14 cellular contexts compared by ENCODE assay signal in genomic region chr5:142342128-142342981, GRCh38. TPM values are rescaled to one million over a fixed set of nuclear protein-coding genes. Genes with fewer than 3 reads are reported as not detected.
A peak's percentile ranks its signal among the peaks of the same experiment; 100 is the strongest.
DNase-seq lines count a peak whose midpoint lies in the region; ATAC-seq and TF ChIP-seq lines count a peak whose summit lies in the region.
"Had no signal": no experiment of that assay in that cellular context is flagged by ENCODE, and none has a peak within 500 bp of the region (broad histone marks: within the 10 kb centered on the region; RNA-seq: fewer than 3 reads in every experiment).

No MANE protein-coding gene starts in this region.

- H3K9me2 ChIP-seq in PC-3 (replicated peaks; ENCODE audit: low read length) (no peaks in the 10 kb centered on the region), SK-N-SH (no peaks in the 10 kb centered on the region)

- peak overlapping the region; percentile 59 for H4K8ac ChIP-seq in mesenchymal stem cell (ENCODE audit: low read length)

- peak overlapping the region; percentile 56 for H2BK120ac ChIP-seq in mesenchymal stem cell (ENCODE audit: low read depth, low read length)

- peak overlapping the region; percentile 75 to 80 for H2BK12ac ChIP-seq in mesenchymal stem cell (ENCODE audit: low read length in 2 of 2)

- H2AFZ ChIP-seq in PC-3 (ENCODE audit: low read length) = peak overlapping the region; percentile 72; the same call in 1 of the 2 replicates
- H2AFZ ChIP-seq in mesenchymal stem cell (ENCODE audit: low read depth, low read length) = peak overlapping the region; percentile 5
- H2AFZ ChIP-seq in SK-N-SH (ENCODE audit: low read depth) = no peak overlapping the region

- H3K4me1 ChIP-seq in BLaER1 = peaks cover 8% of the 10 kb centered on the region
- peaks cover 14% of the 10 kb centered on the region for H3K4me1 ChIP-seq in PC-3 (ENCODE audit: insufficient read depth, low read length)
- H3K4me1 ChIP-seq in mesenchymal stem cell (ENCODE audit: control insufficient read depth, insufficient read depth, low read depth, low read length) = peaks cover 2% of the 10 kb centered on the region
- H3K4me1 ChIP-seq in SJCRH30 = no peaks in the 10 kb centered on the region
- H3K4me1 ChIP-seq in SK-N-SH (ENCODE audit: control insufficient read depth in 1 of 2, insufficient read depth in 2 of 2, low read depth in 1 of 2, low read length in 1 of 2) = no peaks in the 10 kb centered on the region
- H3K4me1 ChIP-seq: Peyer's patch had no signal

- H3K79me1 ChIP-seq in mesenchymal stem cell (replicated peaks; ENCODE audit: low read length, poor library complexity, severe bottlenecking) = peaks cover 7% of the 10 kb centered on the region

- H2AK5ac ChIP-seq in mesenchymal stem cell (ENCODE audit: low read length, severe bottlenecking) = no peak overlapping the region

- H3K36me3 ChIP-seq in BLaER1 (0 out of 2 replicates have a peak, but pooled peaks cover 6% of the 10 kb centered on the region), PC-3 (ENCODE audit: low read depth, low read length) (no peaks in the 10 kb centered on the region; the same call in 1 of the 2 replicates), mesenchymal stem cell (ENCODE audit: control insufficient read depth in 1 of 2, insufficient read depth in 2 of 2, low read depth in 1 of 2, low read length in 2 of 2) (peaks cover 10 to 46% of the 10 kb centered on the region in 2 experiments), SJCRH30 (no peaks in the 10 kb centered on the region), SK-N-SH (replicated peaks in 1 of 2; ENCODE audit: control insufficient read depth in 1 of 2, insufficient read depth in 2 of 2, low read length in 1 of 2) (peaks cover 0 to 57% of the 10 kb centered on the region in 2 experiments)
- H3K36me3 ChIP-seq: Peyer's patch had no signal

- H3K79me2 ChIP-seq in PC-3 (ENCODE audit: low read length) = no peaks in the 10 kb centered on the region
- H3K79me2 ChIP-seq in SK-N-SH (ENCODE audit: insufficient read depth) = peaks cover 25% of the 10 kb centered on the region; the same call in 1 of the 2 replicates

- peak overlapping the region; percentile 73 for H4K91ac ChIP-seq in mesenchymal stem cell (ENCODE audit: low read length)

- no peak for TF ChIP-seq RAD21 in SK-N-SH (IDR thresholded peaks at IDR 0.05; ENCODE audit: low read length)

- DNase-seq in PC-3 (peak; percentile 45), mesenchymal stem cell (peak; percentile 81), NCI-H524 (lab: John Stamatoyannopoulos, UW) (no peak), SJCRH30 (no peak), SK-N-SH (no peak)
- DNase-seq: activated CD8-positive, alpha-beta memory T cell treated with anti-CD3 and anti-CD28 coated beads, Interleukin-2, amount 10 ng/mL, durations not matched to agents 7 days and 5 days; dorsolateral prefrontal cortex; NCI-H2227 treated with DMSO at 0.1 percent for 48 hours; Peyer's patch; stimulated activated CD4-positive, alpha-beta T cell treated with anti-CD3 and anti-CD28 coated beads, Interleukin-1b, Interleukin-23, amount 100 ng/mL, for 48 hours; stimulated activated naive B cell treated with anti-CD40 and anti-IgM and Interleukin-4, amounts not matched to agents 10 μg/mL and 1 μg/mL and 100 μg/mL, for 72 hours had no signal

- H3F3A ChIP-seq in PC-3 (ENCODE audit: low read length, unreplicated experiment) (no peaks in the 10 kb centered on the region), SK-N-SH (replicated peaks; ENCODE audit: insufficient read depth) (peaks cover 5% of the 10 kb centered on the region)

- TF ChIP-seq CTCF in PC-3 (conservative IDR thresholded peaks at IDR 0.05; ENCODE audit: low read depth, low read length) = no peak
- TF ChIP-seq CTCF in SK-N-SH (IDR thresholded peaks at IDR 0.05) = no peak

- BruUV-seq in PC-3 (replicated peaks; lab: Mats Ljungman, UMichigan) = TSS peak; percentile 44

- intact Hi-C loops in PC-3 (cut with micrococcal nuclease) = no loop called here

- H2BK15ac ChIP-seq in mesenchymal stem cell (ENCODE audit: low read depth, poor library complexity, severe bottlenecking) = no peak overlapping the region

- ATAC-seq in PC-3 (peak; percentile 94), esophagus mucosa (peak; percentile 29), HG03045 (IDR thresholded peaks at IDR 0.05; ENCODE audit: unreplicated experiment) (no peak)
- ATAC-seq: activated CD8-positive, alpha-beta memory T cell treated with anti-CD3 and anti-CD28 coated beads, Interleukin-2, amount 10 ng/mL, durations not matched to agents 7 days and 5 days; stimulated activated naive B cell treated with anti-CD40 and anti-IgM and Interleukin-4, amounts not matched to agents 10 μg/mL and 1 μg/mL and 100 μg/mL, for 72 hours had no signal

- H3K4me3 ChIP-seq in BLaER1 (no peak overlapping the region), PC-3 (ENCODE audit: low read length) (no peak overlapping the region), mesenchymal stem cell (ENCODE audit: insufficient read depth in 1 of 2, low read depth in 1 of 2, low read length in 2 of 2) (peak overlapping the region in 1 of 2 experiments; percentile 9), SJCRH30 (no peak overlapping the region), SK-N-SH (ENCODE audit: low read depth in 2 of 2, low read length in 1 of 2) (no peak overlapping the region)
- H3K4me3 ChIP-seq: dorsolateral prefrontal cortex, Peyer's patch had no signal

- H3K4ac ChIP-seq in mesenchymal stem cell (ENCODE audit: low read depth in 1 of 2, low read length in 2 of 2) = peak overlapping the region; percentile 32 to 46

- WGBS in mesenchymal stem cell = 71% methylated on average over 15 of the region's 16 CpGs
- 88% methylated on average over 10 of the region's 16 CpGs for WGBS in SK-N-SH (ENCODE audit: low lambda C conversion rate)

- no peak overlapping the region for H3K9ac ChIP-seq in BLaER1
- H3K9ac ChIP-seq in PC-3 (ENCODE audit: low read length) = peak overlapping the region; percentile 34; the same call in 1 of the 2 replicates
- no peak overlapping the region for H3K9ac ChIP-seq in mesenchymal stem cell (ENCODE audit: low read length)
- H3K9ac ChIP-seq in SK-N-SH = no peak overlapping the region

- POLR2A ChIA-PET in PC-3 (lab: Charles Lee; ENCODE audit: unreplicated experiment) = no interaction called here
- POLR2A ChIA-PET in SK-N-SH (lab: Yijun Ruan, JAX) = no interaction called here

- no peak overlapping the region for H3K23ac ChIP-seq in mesenchymal stem cell (ENCODE audit: low read length in 2 of 2)

- H2BK5ac ChIP-seq in mesenchymal stem cell (ENCODE audit: low read depth, low read length, poor library complexity, severe bottlenecking) = no peak overlapping the region

- peaks cover 84% of the 10 kb centered on the region for H3K9me3 ChIP-seq in BLaER1
- no peaks in the 10 kb centered on the region for H3K9me3 ChIP-seq in PC-3 (ENCODE audit: low read length)
- peaks cover 42% of the 10 kb centered on the region for H3K9me3 ChIP-seq in mesenchymal stem cell (ENCODE audit: control insufficient read depth, low read length)
- H3K9me3 ChIP-seq in SJCRH30 (replicated peaks) = peaks cover 4% of the 10 kb centered on the region
- peaks cover 18% of the 10 kb centered on the region for H3K9me3 ChIP-seq in SK-N-SH

- H3K4me2 ChIP-seq in BLaER1 = peak overlapping the region; percentile 39
- H3K4me2 ChIP-seq in PC-3 (ENCODE audit: low read length) = peak overlapping the region; percentile 29; the same call in 1 of the 2 replicates
- no peak overlapping the region for H3K4me2 ChIP-seq in mesenchymal stem cell (ENCODE audit: low read length, poor library complexity, severe bottlenecking)
- no peak overlapping the region for H3K4me2 ChIP-seq in SK-N-SH

- H3K14ac ChIP-seq in mesenchymal stem cell (ENCODE audit: low read length in 2 of 2) = peak overlapping the region in 1 of 2 experiments; percentile 49

- CTCF ChIA-PET in PC-3 (lab: Charles Lee) = no interaction called here
- CTCF ChIA-PET in SK-N-SH (lab: Yijun Ruan, JAX) = no interaction called here

- H4K20me1 ChIP-seq in BLaER1 = no peaks in the 10 kb centered on the region
- H4K20me1 ChIP-seq in PC-3 (ENCODE audit: low read length) = no peaks in the 10 kb centered on the region
- H4K20me1 ChIP-seq in SK-N-SH (ENCODE audit: insufficient read depth) = no peaks in the 10 kb centered on the region

- peak overlapping the region; percentile 26 to 67 for H3K18ac ChIP-seq in mesenchymal stem cell (ENCODE audit: low read depth in 1 of 2, low read length in 2 of 2)

- no peaks in the 10 kb centered on the region for H3K27me3 ChIP-seq in BLaER1
- H3K27me3 ChIP-seq in PC-3 (ENCODE audit: low read length) = no peaks in the 10 kb centered on the region
- H3K27me3 ChIP-seq in mesenchymal stem cell (ENCODE audit: control insufficient read depth in 1 of 2, insufficient read depth in 1 of 2, low read length in 2 of 2) = no peaks in the 10 kb centered on the region
- no peaks in the 10 kb centered on the region for H3K27me3 ChIP-seq in SJCRH30
- no peaks in the 10 kb centered on the region for H3K27me3 ChIP-seq in SK-N-SH (ENCODE audit: insufficient read depth)
- H3K27me3 ChIP-seq: dorsolateral prefrontal cortex, Peyer's patch had no signal

- H3K27ac ChIP-seq in BLaER1 = no peak overlapping the region
- H3K27ac ChIP-seq in PC-3 (ENCODE audit: low read length) = peak overlapping the region; percentile 86
- H3K27ac ChIP-seq in mesenchymal stem cell (ENCODE audit: low read length, poor library complexity, severe bottlenecking) = no peak overlapping the region
- no peak overlapping the region for H3K27ac ChIP-seq in SJCRH30
- H3K27ac ChIP-seq in SK-N-SH (ENCODE audit: low read depth in 2 of 2, low read length in 1 of 2) = no peak overlapping the region
- H3K27ac ChIP-seq: dorsolateral prefrontal cortex had no signal

- TF ChIP-seq EP300 in SK-N-SH (IDR thresholded peaks at IDR 0.05; ENCODE audit: borderline replicate concordance in 1 of 2, low read depth in 1 of 2, low read length in 1 of 2) = no peak

TF ChIP-seq in SK-N-SH, 30 proteins besides CTCF, POLR2A, EP300 and RAD21:
- no peak for TF ChIP-seq USF1 (IDR thresholded peaks at IDR 0.05; ENCODE audit: borderline replicate concordance, low read depth)
- TF ChIP-seq POLR2AphosphoS5 (IDR thresholded peaks at IDR 0.05; ENCODE audit: low read depth, low read length) = no peak
- TF ChIP-seq EZH2phosphoT487 (IDR thresholded peaks at IDR 0.05; ENCODE audit: borderline replicate concordance, low read depth) = no peak

RNA-seq across cellular contexts. Expression of gene SPRY4, which starts 17.5 kb away (rescaled TPM):
- total RNA-seq in PC-3 (2014; rRNA removed) (32.1 and 38.4 TPM in 2 replicates), esophagus mucosa (2.6 TPM)
- polyA plus RNA-seq in mesenchymal stem cell (2013, experiment 1 of 2) = 98.3 TPM
- polyA plus RNA-seq in mesenchymal stem cell (2013, experiment 2 of 2) = 95.2 TPM
- 41.6 and 41.7 TPM in 2 replicates for total RNA-seq in SJCRH30 (2014; rRNA removed; shearing (Covaris generic))
- polyA plus RNA-seq in SK-N-SH (2012; rRNA removed) = 12.2 and 18.0 TPM in 2 replicates
- polyA plus RNA-seq in SK-N-SH (2012; cell fraction: cytosol; rRNA removed) = 6.7 and 9.0 TPM in 2 replicates
- polyA plus RNA-seq in SK-N-SH (2012; cell fraction: nucleus; rRNA removed) = 49.5 and 71.0 TPM in 2 replicates

Comparison
In these comparisons a context has a peak if more than half of its experiments do, and no peak if none do; other contexts are left out.
1. H3K4me2 ChIP-seq: peak in BLaER1 (single experiment) and PC-3 (single experiment); none in mesenchymal stem cell (single experiment) and SK-N-SH (single experiment).
2. DNase-seq: peak in PC-3 (single experiment) and mesenchymal stem cell (single experiment); none in NCI-H524 (0 of 2), SJCRH30 (0 of 2) and SK-N-SH (single experiment).